Comparison of ENCODE assay signal across 24 cellular contexts in genomic region chr1:79519084-79519760, GRCh38.
DNase-seq lines count a peak whose midpoint lies in the region; ATAC-seq and TF ChIP-seq lines count a peak whose summit lies in the region.
"Had no signal": no experiment of that assay in that cellular context is flagged by ENCODE, and none has a peak within 500 bp of the region (broad histone marks: within the 10 kb centered on the region; RNA-seq: fewer than 3 reads in every experiment).

No MANE protein-coding gene starts in this region.

- H3K4me1 Mint-ChIP-seq in chondrocyte (ENCODE audit: low read depth): peaks cover 8% of the 10 kb centered on the region
- H3K4me1 Mint-ChIP-seq: GM23338; naive thymus-derived CD8-positive, alpha-beta T cell had no signal

- H3K4me2 ChIP-seq in OCI-LY1 (ENCODE audit: low read length): peak overlapping the region; percentile 28
- H3K4me2 ChIP-seq: GM23338, SK-N-SH had no signal

- peaks cover 4% of the 10 kb centered on the region; the same call in 1 of the 2 replicates for H3F3A ChIP-seq in OCI-LY1 (ENCODE audit: insufficient read depth, low read length)

- peaks cover 30% of the 10 kb centered on the region for H3K4me1 ChIP-seq in OCI-LY1 (ENCODE audit: insufficient read depth, low read length, severe bottlenecking)
- H3K4me1 ChIP-seq: spleen had no signal

- TF ChIP-seq CTCF in OCI-LY1 (IDR thresholded peaks at IDR 0.05; ENCODE audit: low read length): no peak
- TF ChIP-seq CTCF in chondrocyte (IDR thresholded peaks at IDR 0.05): no peak
- no peak for TF ChIP-seq CTCF in omental fat pad (IDR thresholded peaks at IDR 0.05)

- H3K27me3 ChIP-seq in OCI-LY1 (ENCODE audit: insufficient read depth, low read length): no peaks in the 10 kb centered on the region
- H3K27me3 ChIP-seq: spleen had no signal

- H3K4me3 ChIP-seq in OCI-LY1 (ENCODE audit: low read depth, low read length, poor library complexity, severe bottlenecking): no peak overlapping the region
- H3K4me3 ChIP-seq: GM23338, spleen had no signal

- no peaks in the 10 kb centered on the region for H3K36me3 Mint-ChIP-seq in chondrocyte (ENCODE audit: low read depth)
- H3K36me3 Mint-ChIP-seq: naive thymus-derived CD8-positive, alpha-beta T cell had no signal

- H3K9me3 ChIP-seq in OCI-LY1 (ENCODE audit: low read length): no peaks in the 10 kb centered on the region; the same call in 1 of the 2 replicates
- H3K9me3 ChIP-seq: SK-N-SH had no signal

- H3K79me2 ChIP-seq in OCI-LY1 (ENCODE audit: insufficient read depth, low read length): no peaks in the 10 kb centered on the region

- H3K27ac Mint-ChIP-seq in chondrocyte (ENCODE audit: unreplicated experiment): no peak overlapping the region
- H3K27ac Mint-ChIP-seq: CD4-positive, alpha-beta T cell; GM23338; naive thymus-derived CD8-positive, alpha-beta T cell had no signal

- H3K9ac ChIP-seq in OCI-LY1 (ENCODE audit: low read length): peak overlapping the region; percentile 34
- H3K9ac ChIP-seq: SK-N-SH had no signal

- H2AFZ ChIP-seq in OCI-LY1 (ENCODE audit: low read length): no peak overlapping the region
- H2AFZ ChIP-seq: GM23338 had no signal

- no peaks in the 10 kb centered on the region for H4K20me1 ChIP-seq in OCI-LY1 (ENCODE audit: insufficient read depth, low read length)

- H3K9me2 ChIP-seq in OCI-LY1 (ENCODE audit: low read depth, low read length): no peaks in the 10 kb centered on the region
- H3K9me2 ChIP-seq: SK-N-SH had no signal

- DNase-seq in chondrocyte (ENCODE audit: low spot score): no peak
- no peak for DNase-seq in HuH-7 (ENCODE audit: low spot score)
- no peak for DNase-seq in omental fat pad (ENCODE audit: low spot score)
- DNase-seq: activated CD4-positive, alpha-beta T cell treated with anti-CD3 and anti-CD28 coated beads, Interleukin-2, amount 50 U/mL, for 4 hours; activated CD8-positive, alpha-beta memory T cell treated with anti-CD3 and anti-CD28 coated beads, Interleukin-2, amount 50 U/mL, for 4 hours; CD4-positive, alpha-beta T cell; DMS 273 treated with DMSO at 0.1 percent for 48 hours; foreskin fibroblast; naive thymus-derived CD8-positive, alpha-beta T cell; NCI-H526; RPMI8226; SK-N-SH; spleen; stimulated activated CD4-positive, alpha-beta T cell treated with anti-CD3 and anti-CD28 coated beads, Interleukin-4, amount 100 ng/mL, for 1 hour; stimulated activated naive CD8-positive, alpha-beta T cell treated with anti-CD3 and anti-CD28 coated beads, Interleukin-15, Interleukin-2, amounts not matched to agents 100 U/mL and 50 U/mL, for 24 hours; WERI-Rb-1 had no signal

- peak overlapping the region; percentile 87 for H3K27ac ChIP-seq in OCI-LY1 (ENCODE audit: low read depth, low read length, poor library complexity, severe bottlenecking)
- H3K27ac ChIP-seq: spleen, WERI-Rb-1 had no signal

- no peaks in the 10 kb centered on the region for H3K9me3 Mint-ChIP-seq in chondrocyte (ENCODE audit: low read depth)

- ATAC-seq in GM18519 (IDR thresholded peaks at IDR 0.05; ENCODE audit: low FRiP score, unreplicated experiment) (peak; percentile 81), GM19455 (IDR thresholded peaks at IDR 0.05; ENCODE audit: unreplicated experiment) (peak; percentile 78), HG02885 (IDR thresholded peaks at IDR 0.05; ENCODE audit: poor library complexity, unreplicated experiment) (peak; percentile 92), HG03457 (IDR thresholded peaks at IDR 0.05; ENCODE audit: unreplicated experiment) (no peak), omental fat pad (ENCODE audit: low FRiP score) (no peak)
- ATAC-seq: GM23338; HepG2; left lobe of liver; naive thymus-derived CD8-positive, alpha-beta T cell; stimulated activated naive CD8-positive, alpha-beta T cell treated with anti-CD3 and anti-CD28 coated beads, Interleukin-15, Interleukin-2, amounts not matched to agents 100 U/mL and 50 U/mL, for 24 hours had no signal

- no peak overlapping the region for H3K4me3 Mint-ChIP-seq in chondrocyte (ENCODE audit: unreplicated experiment)
- H3K4me3 Mint-ChIP-seq: CD4-positive, alpha-beta T cell; GM23338; naive thymus-derived CD8-positive, alpha-beta T cell had no signal

- H3K27me3 Mint-ChIP-seq in chondrocyte (ENCODE audit: low read depth): no peaks in the 10 kb centered on the region
- H3K27me3 Mint-ChIP-seq: CD4-positive, alpha-beta T cell; naive thymus-derived CD8-positive, alpha-beta T cell had no signal

- H3K36me3 ChIP-seq in OCI-LY1 (ENCODE audit: insufficient read depth, low read length): no peaks in the 10 kb centered on the region
- H3K36me3 ChIP-seq: spleen, WERI-Rb-1 had no signal

Comparison
In these comparisons a context has a peak if more than half of its experiments do, and no peak if none do; other contexts are left out.
1. ATAC-seq: peak in GM18519 (single experiment), GM19455 (single experiment) and HG02885 (single experiment); none in HG03457 (single experiment) and omental fat pad (single experiment).